In the genomic region with DNA sequence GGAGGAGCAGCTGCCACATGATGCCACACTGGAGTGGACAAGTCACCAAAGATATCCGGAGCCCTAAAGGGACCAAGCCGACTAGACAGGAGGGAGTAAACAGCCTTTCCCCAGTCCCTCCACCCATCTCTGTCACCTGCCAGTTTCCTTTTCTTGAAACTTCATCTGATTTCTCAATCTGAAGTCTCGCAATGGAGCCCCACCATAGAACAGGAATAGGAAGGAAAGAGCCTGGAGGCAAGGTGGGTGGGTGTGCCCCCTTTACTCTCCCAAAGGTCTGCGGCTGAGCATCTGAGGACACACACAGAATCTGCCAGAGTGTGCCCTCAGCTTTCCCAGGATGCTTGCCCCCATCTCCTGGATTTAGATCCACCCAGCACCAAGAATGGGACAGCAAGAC, we compare ENCODE assay signal across 22 cellular contexts. TPM values are rescaled to one million over a fixed set of nuclear protein-coding genes. Genes with fewer than 3 reads are reported as not detected.
DNase-seq lines count a peak whose midpoint lies in the region; ATAC-seq and TF ChIP-seq lines count a peak whose summit lies in the region.
"Had no signal": no experiment of that assay in that cellular context is flagged by ENCODE, and none has a peak within 500 bp of the region (broad histone marks: within the 10 kb centered on the region; RNA-seq: fewer than 3 reads in every experiment).

A gene (minus strand): TSS at position 101 of the 400 bp plus-strand sequence. CDS start 82 bp downstream, at position 19.

- DNase-seq in natural killer cell = no peak
- no peak for DNase-seq in natural killer cell treated with Interleukin-12 subunit alpha and Interleukin-12 subunit beta and Interleukin-15 and Interleukin-18, amount 100 ng/mL, for 72 hours (ENCODE audit: low spot score)
- no peak for DNase-seq in mesenteric fat pad (ENCODE audit: low spot score)
- DNase-seq in sciatic nerve (ENCODE audit: low spot score) = no peak
- DNase-seq in upper lobe of right lung = no peak
- DNase-seq in NOMO-1 treated with dmso at 0.1 percent for 144 hours (lab: John Stamatoyannopoulos, UW; ENCODE audit: unreplicated experiment) = no peak
- no peak for DNase-seq in activated CD4-positive, CD25-positive, alpha-beta regulatory T cell treated with anti-CD3 and anti-CD28 coated beads, Interleukin-2, amount 50 U/mL, for 72 hours
- DNase-seq: Caco-2; CD4-positive, CD25-positive, alpha-beta regulatory T cell; CD8-positive, alpha-beta T cell; DMS153; DND-41; GM23248; H7; HCEC 1CT had no signal

- H3K4me3 ChIP-seq in upper lobe of right lung = no peak within 1 kb of the TSS
- H3K4me3 ChIP-seq: BLaER1, GM12878, GM23248 had no signal

- no peaks in the 10 kb centered on the region for H3K27me3 ChIP-seq in upper lobe of right lung
- H3K27me3 ChIP-seq: BLaER1 had no signal

- no peak within 1 kb of the TSS for H3K27ac ChIP-seq in upper lobe of right lung
- H3K27ac ChIP-seq: 22Rv1, BLaER1, C4-2B, GM23248 had no signal

- H3K4me1 Mint-ChIP-seq in natural killer cell = peaks cover 6 to 16% of the 10 kb centered on the region in 2 donors
- peaks cover 13 to 25% of the 10 kb centered on the region in 2 donors for H3K4me1 Mint-ChIP-seq in natural killer cell treated with Interleukin-12 subunit alpha and Interleukin-12 subunit beta and Interleukin-15 and Interleukin-18, amount 100 ng/mL, for 72 hours (ENCODE audit: low read depth in 2 of 2)

- ATAC-seq in natural killer cell = no peak
- ATAC-seq in natural killer cell treated with Interleukin-12 subunit alpha and Interleukin-12 subunit beta and Interleukin-15 and Interleukin-18, amount 100 ng/mL, for 72 hours = no peak
- no peak for ATAC-seq in sciatic nerve
- peak; percentile 46 for ATAC-seq in upper lobe of right lung
- ATAC-seq in HG03175 (IDR thresholded peaks at IDR 0.05; ENCODE audit: unreplicated experiment) = no peak
- ATAC-seq: CD8-positive, alpha-beta T cell; GM12878 had no signal

- intact Hi-C loops in natural killer cell (cut with micrococcal nuclease) (no loop called here), sciatic nerve (cut with DNase I) (no loop called here), upper lobe of right lung (cut with DNase I) (no loop called here)

- no peak within 1 kb of the TSS for H3K4me3 Mint-ChIP-seq in natural killer cell
- H3K4me3 Mint-ChIP-seq in natural killer cell treated with Interleukin-12 subunit alpha and Interleukin-12 subunit beta and Interleukin-15 and Interleukin-18, amount 100 ng/mL, for 72 hours = no peak within 1 kb of the TSS
- H3K4me3 Mint-ChIP-seq: B cell; CD4-positive, CD25-positive, alpha-beta regulatory T cell; CD8-positive, alpha-beta T cell had no signal

- H3K36me3 ChIP-seq in upper lobe of right lung = no peaks in the 10 kb centered on the region
- H3K36me3 ChIP-seq: BLaER1 had no signal

- H3K9me3 ChIP-seq in upper lobe of right lung = no peaks in the 10 kb centered on the region
- H3K9me3 ChIP-seq: BLaER1, Caco-2 had no signal

- no peaks in the 10 kb centered on the region for H3K27me3 Mint-ChIP-seq in natural killer cell (ENCODE audit: low read depth in 2 of 2)
- H3K27me3 Mint-ChIP-seq in natural killer cell treated with Interleukin-12 subunit alpha and Interleukin-12 subunit beta and Interleukin-15 and Interleukin-18, amount 100 ng/mL, for 72 hours = no peaks in the 10 kb centered on the region
- H3K27me3 Mint-ChIP-seq: B cell; CD4-positive, CD25-positive, alpha-beta regulatory T cell had no signal

- H3K27ac Mint-ChIP-seq in natural killer cell = no peak within 1 kb of the TSS
- H3K27ac Mint-ChIP-seq in natural killer cell treated with Interleukin-12 subunit alpha and Interleukin-12 subunit beta and Interleukin-15 and Interleukin-18, amount 100 ng/mL, for 72 hours = no peak within 1 kb of the TSS
- H3K27ac Mint-ChIP-seq: B cell; CD4-positive, CD25-positive, alpha-beta regulatory T cell; CD8-positive, alpha-beta T cell had no signal

- no peaks in the 10 kb centered on the region for H3K36me3 Mint-ChIP-seq in natural killer cell
- no peaks in the 10 kb centered on the region for H3K36me3 Mint-ChIP-seq in natural killer cell treated with Interleukin-12 subunit alpha and Interleukin-12 subunit beta and Interleukin-15 and Interleukin-18, amount 100 ng/mL, for 72 hours
- H3K36me3 Mint-ChIP-seq: CD4-positive, CD25-positive, alpha-beta regulatory T cell; CD8-positive, alpha-beta T cell had no signal

- H3K9me3 Mint-ChIP-seq in natural killer cell = no peaks in the 10 kb centered on the region
- H3K9me3 Mint-ChIP-seq in natural killer cell treated with Interleukin-12 subunit alpha and Interleukin-12 subunit beta and Interleukin-15 and Interleukin-18, amount 100 ng/mL, for 72 hours = no peaks in the 10 kb centered on the region
- H3K9me3 Mint-ChIP-seq: CD4-positive, CD25-positive, alpha-beta regulatory T cell; CD8-positive, alpha-beta T cell had no signal

- TF ChIP-seq CTCF in natural killer cell (IDR thresholded peaks at IDR 0.05) = no peak
- TF ChIP-seq CTCF in upper lobe of right lung (IDR thresholded peaks at IDR 0.05) = no peak

- H3K4me1 ChIP-seq in upper lobe of right lung = no peaks in the 10 kb centered on the region
- H3K4me1 ChIP-seq: BLaER1, Caco-2 had no signal

RNA-seq across cellular contexts. Expression of the gene that starts here (rescaled TPM):
- 10 to 100 TPM; 12.8 to 29.6 (median 18.2) TPM for total RNA-seq in natural killer cell
- total RNA-seq in natural killer cell treated with Interleukin-12 subunit alpha and Interleukin-12 subunit beta and Interleukin-15 and Interleukin-18, amount 100 ng/mL, for 72 hours = 1 to 10 TPM; 2.7 to 3.0 TPM
- 10.9 TPM for total RNA-seq in mesenteric fat pad
- total RNA-seq in sciatic nerve = 20.7 TPM
- 18.9 TPM for total RNA-seq in upper lobe of right lung
- total RNA-seq: B cell; Caco-2; CD4-positive, CD25-positive, alpha-beta regulatory T cell; CD8-positive, alpha-beta T cell; GM12878; GM23248; H1; H7 had no signal
